In genomic region chr14:99514552-99515300, GRCh38 we compare ENCODE assay signal across 20 cellular contexts. TPM values are rescaled to one million over a fixed set of nuclear protein-coding genes. Genes with fewer than 3 reads are reported as not detected.
A peak's percentile ranks its signal among the peaks of the same experiment; 100 is the strongest.
DNase-seq lines count a peak whose midpoint lies in the region; ATAC-seq and TF ChIP-seq lines count a peak whose summit lies in the region.
"Had no signal": no experiment of that assay in that cellular context is flagged by ENCODE, and none has a peak within 500 bp of the region (broad histone marks: within the 10 kb centered on the region; RNA-seq: fewer than 3 reads in every experiment).

No MANE protein-coding gene starts in this region.

- H3T11ph ChIP-seq in H9 (ENCODE audit: low read length), result no peak overlapping the region

- H2BK12ac ChIP-seq in H9 (ENCODE audit: insufficient read length, low read depth, low read length), result no peak overlapping the region
- H2BK12ac ChIP-seq in trophoblast cell (ENCODE audit: low read length), result no peak overlapping the region

- H3K36me3 Mint-ChIP-seq in H9 (ENCODE audit: insufficient read depth in 1 of 3, low read depth in 3 of 3), result peaks cover under 1 to 14% (median 12%) of the 10 kb centered on the region in 3 experiments; a peak in 4 of 7 replicates
- H3K36me3 Mint-ChIP-seq: memory B cell had no signal

- no CpG with 5 or more reads among the region's 20 CpGs for WGBS in H9 (ENCODE audit: extremely low coverage, insufficient read length, low lambda C conversion rate)
- no CpG with 5 or more reads among the region's 20 CpGs for WGBS in trophoblast cell (ENCODE audit: extremely low coverage, insufficient coverage, insufficient read length)

- H3K79me2 ChIP-seq in H9 (ENCODE audit: insufficient read depth, low read length), result no peaks in the 10 kb centered on the region
- H3K79me2 ChIP-seq in trophoblast cell (ENCODE audit: control insufficient read depth, insufficient read depth, low read length, poor library complexity), result no peaks in the 10 kb centered on the region

- H3K4me2 ChIP-seq in H9 (ENCODE audit: insufficient read depth, insufficient read length, low read length) (no peak overlapping the region), trophoblast cell (ENCODE audit: low read length) (no peak overlapping the region)
- H3K4me2 ChIP-seq: KMS-11 had no signal

- H3K36me3 ChIP-seq in BE2C (peaks cover 56% of the 10 kb centered on the region), trophoblast cell (ENCODE audit: control insufficient read depth in 1 of 2, insufficient read depth in 2 of 2, low read length in 2 of 2) (peaks cover 43 to 45% of the 10 kb centered on the region in 2 experiments)

- TF ChIP-seq CTCF in BE2C (IDR thresholded peaks at IDR 0.05; ENCODE audit: low read depth, low read length), result no peak
- TF ChIP-seq CTCF in H9 (conservative IDR thresholded peaks at IDR 0.05), result no peak

- peaks cover 3% of the 10 kb centered on the region for H4K20me1 ChIP-seq in H9 (ENCODE audit: control insufficient read depth, insufficient read depth, insufficient read length)

- H2AFZ ChIP-seq in H9 (ENCODE audit: low read length), result no peak overlapping the region
- no peak overlapping the region for H2AFZ ChIP-seq in trophoblast cell (ENCODE audit: insufficient read depth, low read length, poor library complexity)

- no peak overlapping the region for H2BK5ac ChIP-seq in H9 (ENCODE audit: insufficient read length, low read length)
- H2BK5ac ChIP-seq in trophoblast cell (ENCODE audit: low read depth, low read length, poor library complexity), result no peak overlapping the region

- H3K4me3 ChIP-seq in BE2C (ENCODE audit: low read depth, low read length) (no peak overlapping the region), trophoblast cell (ENCODE audit: low read depth, low read length) (no peak overlapping the region)
- H3K4me3 ChIP-seq: adrenal gland, stomach had no signal

- H3K23ac ChIP-seq in H9 (ENCODE audit: insufficient read length, low read depth, low read length), result no peak overlapping the region
- no peak overlapping the region for H3K23ac ChIP-seq in trophoblast cell (ENCODE audit: low read length)

- H3K27ac Mint-ChIP-seq in H9, result no peak overlapping the region
- H3K27ac Mint-ChIP-seq: memory B cell had no signal

- H3K27me3 Mint-ChIP-seq in H9 (ENCODE audit: low read depth), result no peaks in the 10 kb centered on the region
- H3K27me3 Mint-ChIP-seq: memory B cell had no signal

- no peak overlapping the region for H4K5ac ChIP-seq in H9 (ENCODE audit: insufficient read length, low read depth, low read length)

- DNase-seq in BE2C, result peak; percentile 13
- DNase-seq in H9, result peak; percentile 32
- peak; percentile 3 for DNase-seq in iPS-NIHi11 (ENCODE audit: low spot score)
- no peak for DNase-seq in trophoblast cell
- no peak for DNase-seq in RPMI8226
- no peak for DNase-seq in NCI-H1048 (lab: John Stamatoyannopoulos, UW)
- DNase-seq in stimulated activated CD4-positive, alpha-beta T cell treated with anti-CD3 and anti-CD28 coated beads, Interleukin-15, amount 100 ng/mL, for 24 hours, result no peak
- DNase-seq: activated CD4-positive, alpha-beta T cell treated with anti-CD3 and anti-CD28 coated beads, Interleukin-2, amount 50 U/mL, for 48 hours; activated T-cell treated with anti-CD3 and anti-CD28 coated beads, Interleukin-2, amount 50 U/mL, for 4 hours; effector CD8-positive, alpha-beta T cell; H7; NCI-H2081; nephron progenitor cell; Right ventricle myocardium superior; T-helper 1 cell had no signal

- no peak overlapping the region for H2BK15ac ChIP-seq in H9 (ENCODE audit: low read depth, low read length)

- H4K8ac ChIP-seq in H9 (replicated peaks; ENCODE audit: insufficient read length, low read depth, low read length) (no peak overlapping the region), trophoblast cell (ENCODE audit: low read depth, low read length) (no peak overlapping the region)

- H4K12ac ChIP-seq in trophoblast cell (ENCODE audit: low read depth, low read length), result no peak overlapping the region

- H3K56ac ChIP-seq in H9 (ENCODE audit: insufficient read length, low read depth, low read length), result no peak overlapping the region

- H3K4me1 ChIP-seq in BE2C (no peaks in the 10 kb centered on the region), H9 (ENCODE audit: insufficient read depth, low read length) (no peaks in the 10 kb centered on the region), trophoblast cell (ENCODE audit: control insufficient read depth in 1 of 2, insufficient read depth in 2 of 2, low read length in 2 of 2) (no peaks in the 10 kb centered on the region)

- no peaks in the 10 kb centered on the region for H3K9me3 ChIP-seq in BE2C
- no peaks in the 10 kb centered on the region for H3K9me3 ChIP-seq in H9 (ENCODE audit: control insufficient read depth, low read depth, low read length)
- no peaks in the 10 kb centered on the region for H3K9me3 ChIP-seq in trophoblast cell (ENCODE audit: insufficient read depth, low read depth, low read length)
- H3K9me3 ChIP-seq: adrenal gland, stomach had no signal

- no peaks in the 10 kb centered on the region for H3K23me2 ChIP-seq in H9 (ENCODE audit: insufficient read length, low read depth, low read length, poor library complexity, severe bottlenecking)

- H2AK5ac ChIP-seq in H9 (ENCODE audit: insufficient read length, low read length), result no peak overlapping the region
- no peak overlapping the region for H2AK5ac ChIP-seq in trophoblast cell (ENCODE audit: low read length)

- H4K91ac ChIP-seq in H9 (ENCODE audit: insufficient read length, low read depth, low read length), result no peak overlapping the region
- H4K91ac ChIP-seq in trophoblast cell (ENCODE audit: low read depth, low read length), result no peak overlapping the region

- H2BK120ac ChIP-seq in H9 (ENCODE audit: low read depth, low read length, poor library complexity, severe bottlenecking) (no peak overlapping the region), trophoblast cell (ENCODE audit: insufficient read depth, low read length, poor library complexity) (no peak overlapping the region)

- H3K9ac ChIP-seq in H9 (ENCODE audit: extremely low read depth, insufficient read length, low read length) (no peak overlapping the region), trophoblast cell (ENCODE audit: low read length) (no peak overlapping the region)
- H3K9ac ChIP-seq: KMS-11 had no signal

- H3K27ac ChIP-seq in H9 (ENCODE audit: insufficient read length, low read depth, low read length) (no peak overlapping the region), trophoblast cell (ENCODE audit: low read depth, low read length) (no peak overlapping the region)
- H3K27ac ChIP-seq: adrenal gland, KMS-11, stomach had no signal

- H3K79me1 ChIP-seq in H9 (ENCODE audit: insufficient read depth, low read depth, low read length, poor library complexity, severe bottlenecking) (no peaks in the 10 kb centered on the region), trophoblast cell (ENCODE audit: low read length) (no peaks in the 10 kb centered on the region)

- H2BK20ac ChIP-seq in H9 (ENCODE audit: low read depth, low read length, poor library complexity, severe bottlenecking), result no peak overlapping the region

- no peaks in the 10 kb centered on the region for H3K27me3 ChIP-seq in BE2C
- no peaks in the 10 kb centered on the region for H3K27me3 ChIP-seq in H9 (ENCODE audit: insufficient read depth, low read length)
- H3K27me3 ChIP-seq in trophoblast cell (ENCODE audit: insufficient read depth, low read length), result no peaks in the 10 kb centered on the region
- H3K27me3 ChIP-seq: adrenal gland, stomach had no signal

- H3K18ac ChIP-seq in H9 (ENCODE audit: insufficient read length, low read depth, low read length) (no peak overlapping the region), trophoblast cell (ENCODE audit: low read length) (peak overlapping the region; percentile 25)

- no peak for ATAC-seq in HG03520 (IDR thresholded peaks at IDR 0.05; ENCODE audit: unreplicated experiment)
- ATAC-seq: activated T-cell treated with anti-CD3 and anti-CD28 coated beads, Interleukin-2, amount 50 U/mL, for 4 hours had no signal

- H3K4me3 Mint-ChIP-seq in H9, result no peak overlapping the region
- H3K4me3 Mint-ChIP-seq: activated T-cell treated with anti-CD3 and anti-CD28 coated beads, Interleukin-2, amount 50 U/mL, for 4 hours; memory B cell; nephron progenitor cell had no signal

- no peak overlapping the region for H3K14ac ChIP-seq in H9 (ENCODE audit: insufficient read depth, low read length)
- no peak overlapping the region for H3K14ac ChIP-seq in trophoblast cell (ENCODE audit: low read length)

- H3K4ac ChIP-seq in H9 (ENCODE audit: low read depth, low read length) (no peak overlapping the region), trophoblast cell (ENCODE audit: low read depth, low read length) (no peak overlapping the region)

- H3K9me3 Mint-ChIP-seq in H9, result no peaks in the 10 kb centered on the region
- H3K9me3 Mint-ChIP-seq: activated T-cell treated with anti-CD3 and anti-CD28 coated beads, Interleukin-2, amount 50 U/mL, for 4 hours; memory B cell; nephron progenitor cell had no signal

- peaks cover 2 to 5% of the 10 kb centered on the region in 2 experiments for H3K4me1 Mint-ChIP-seq in H9
- H3K4me1 Mint-ChIP-seq: memory B cell had no signal

RNA-seq across cellular contexts. Expression of gene CCNK, which starts 33.5 kb away (rescaled TPM):
- 59.7 TPM for polyA plus RNA-seq in BE2C (2012; ENCODE audit: insufficient read depth, insufficient read length, low read depth)
- 76.9 and 80.1 TPM in 2 replicates for total RNA-seq in H9 (2021)
- 105 TPM in 2 replicates for polyA plus RNA-seq in trophoblast cell (2013)

RNA-seq across cellular contexts. Expression of gene SETD3, which starts 34.1 kb away (rescaled TPM):
- polyA plus RNA-seq in BE2C (2012; ENCODE audit: insufficient read depth, insufficient read length, low read depth), result 46.4 TPM
- total RNA-seq in H9 (2021), result 53.7 and 56.7 TPM in 2 replicates
- 81.6 and 81.8 TPM in 2 replicates for polyA plus RNA-seq in trophoblast cell (2013)

Comparison
In these comparisons a context has a peak if more than half of its experiments do, and no peak if none do; other contexts are left out.
1. DNase-seq: peak in BE2C (single experiment), H9 (single experiment) and iPS-NIHi11 (single experiment); none in trophoblast cell (0 of 2), RPMI8226 (single experiment), NCI-H1048 (single experiment) and stimulated activated CD4-positive, alpha-beta T cell treated with anti-CD3 and anti-CD28 coated beads, Interleukin-15, amount 100 ng/mL, for 24 hours (single experiment).